In genomic region chr21:36690637-36691538, GRCh38 we compare ENCODE assay signal across 1 cellular context.
TF ChIP-seq lines count a peak whose summit lies in the region.

No MANE protein-coding gene starts in this region.

TF ChIP-seq in IMR-90, 13 proteins besides CTCF, POLR2A, EP300 and RAD21 (continued from another document):
- TF ChIP-seq USF2 (IDR thresholded peaks at IDR 0.05; ENCODE audit: low read depth, low read length): no peak
- no peak for TF ChIP-seq FOS (IDR thresholded peaks at IDR 0.05; ENCODE audit: low read depth, low read length)
- TF ChIP-seq ELK1 (IDR thresholded peaks at IDR 0.05; ENCODE audit: borderline replicate concordance, low read depth, low read length): no peak
- no peak for TF ChIP-seq MAZ (IDR thresholded peaks at IDR 0.05; ENCODE audit: borderline replicate concordance, low read depth, low read length)
- TF ChIP-seq CEBPB (IDR thresholded peaks at IDR 0.05; ENCODE audit: low read depth, low read length): no peak
